13 cellular contexts compared by ENCODE assay signal in the genomic region with DNA sequence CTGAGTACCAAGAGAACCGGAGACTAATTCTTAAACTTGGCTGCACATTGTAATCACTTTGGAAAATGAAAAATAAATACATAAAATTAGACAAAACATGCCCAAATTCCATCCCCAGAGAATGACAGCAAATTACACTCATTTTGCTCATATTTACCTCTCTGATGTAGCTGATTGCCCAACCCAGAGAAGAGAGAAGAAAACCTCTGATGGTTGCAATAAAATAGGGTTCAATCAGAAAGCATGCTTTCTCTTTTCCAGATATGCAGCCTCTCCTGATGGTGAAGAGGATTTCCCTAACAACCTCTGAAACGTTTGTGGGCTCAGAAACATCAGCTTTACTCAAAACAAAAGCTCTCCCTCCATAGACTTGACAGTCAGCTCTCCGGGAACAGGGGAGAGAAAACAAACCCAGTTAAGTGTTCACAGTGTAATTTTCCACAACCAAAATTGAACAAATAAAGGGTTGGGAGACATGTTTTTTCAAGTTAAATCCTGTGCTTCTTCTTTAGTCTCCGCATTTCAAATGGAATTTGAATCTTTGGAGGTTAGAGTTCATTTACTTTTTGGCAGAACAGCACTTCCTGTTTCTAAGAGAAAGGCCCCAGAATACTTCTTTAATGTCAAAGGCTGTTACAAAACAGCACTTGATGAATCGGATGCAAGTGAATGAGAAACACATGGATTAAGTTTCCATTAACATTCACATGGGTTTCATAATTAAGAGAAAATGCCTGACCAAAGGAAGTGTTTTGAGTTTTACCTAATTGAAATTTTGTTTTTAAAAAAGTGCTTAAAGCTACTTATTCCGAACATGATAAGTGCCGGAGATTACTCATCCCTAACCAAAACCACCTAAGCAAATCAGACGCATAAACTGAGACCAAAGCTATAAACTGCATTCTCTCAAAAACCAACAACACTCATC.
DNase-seq lines count a peak whose midpoint lies in the region; ATAC-seq, FAIRE-seq and TF ChIP-seq lines count a peak whose summit lies in the region.
"Had no signal": no experiment of that assay in that cellular context is flagged by ENCODE, and none has a peak within 500 bp of the region (broad histone marks: within the 10 kb centered on the region; RNA-seq: fewer than 3 reads in every experiment).

No MANE protein-coding gene starts in this region.

- no peak overlapping the region for H2BK20ac ChIP-seq in H9 (ENCODE audit: low read depth, low read length, poor library complexity, severe bottlenecking)

- H2AFZ ChIP-seq in H9 (ENCODE audit: low read length) = peak overlapping the region; percentile 3

- no peak overlapping the region for H2BK120ac ChIP-seq in H9 (ENCODE audit: low read depth, low read length, poor library complexity, severe bottlenecking)

- no peak overlapping the region for H3K4me3 ChIP-seq in astrocyte of the cerebellum (ENCODE audit: low read depth, low read length)
- no peak overlapping the region for H3K4me3 ChIP-seq in thymus (ENCODE audit: low read length)

- TF ChIP-seq CTCF in H9 (conservative IDR thresholded peaks at IDR 0.05) (no peak), astrocyte of the cerebellum (IDR thresholded peaks at IDR 0.05; ENCODE audit: low read depth, low read length, missing control alignments) (no peak)

- H2BK5ac ChIP-seq in H9 (ENCODE audit: insufficient read length, low read length) = no peak overlapping the region

- H3K79me1 ChIP-seq in H9 (ENCODE audit: insufficient read depth, low read depth, low read length, poor library complexity, severe bottlenecking) = no peaks in the 10 kb centered on the region

- no peak overlapping the region for H3K23ac ChIP-seq in H9 (ENCODE audit: insufficient read length, low read depth, low read length)

- FAIRE-seq in GM12892 (lab: Jason Lieb, UNC) = no peak
- FAIRE-seq: colon, keratinocyte had no signal

- no peak for ATAC-seq in HG02763 (IDR thresholded peaks at IDR 0.05; ENCODE audit: unreplicated experiment)

- H3K9me3 ChIP-seq in H9 (ENCODE audit: control insufficient read depth, low read depth, low read length) (no peaks in the 10 kb centered on the region), thymus (ENCODE audit: control insufficient read depth) (no peaks in the 10 kb centered on the region)

- H3K56ac ChIP-seq in H9 (ENCODE audit: insufficient read length, low read depth, low read length) = no peak overlapping the region

- peaks cover 5% of the 10 kb centered on the region; the same call in 1 of the 2 replicates for H3K4me1 ChIP-seq in H9 (ENCODE audit: insufficient read depth, low read length)
- no peaks in the 10 kb centered on the region for H3K4me1 ChIP-seq in thymus (ENCODE audit: control insufficient read depth, insufficient read depth, low read length)

- H4K8ac ChIP-seq in H9 (replicated peaks; ENCODE audit: insufficient read length, low read depth, low read length) = no peak overlapping the region

- no peaks in the 10 kb centered on the region for H3K27me3 Mint-ChIP-seq in H9 (ENCODE audit: low read depth)

- H3K4me1 Mint-ChIP-seq in H9 = peaks cover 33% of the 10 kb centered on the region in 2 experiments

- H3K9ac ChIP-seq in H9 (ENCODE audit: extremely low read depth, insufficient read length, low read length) = no peak overlapping the region

- no peak for TF ChIP-seq POLR2A in GM12892 (IDR thresholded peaks at IDR 0.05; ENCODE audit: low read depth, low read length)

- no peaks in the 10 kb centered on the region; a peak in 1 of 5 replicates for H3K9me3 Mint-ChIP-seq in H9

- in situ Hi-C loops in astrocyte of the cerebellum (cut with HindIII; ENCODE audit: low sequenced_read_pairs) = no loop called here

- no peak overlapping the region for H3T11ph ChIP-seq in H9 (ENCODE audit: low read length)

- no CpG with 5 or more reads among the region's 8 CpGs for WGBS in H9 (ENCODE audit: extremely low coverage, insufficient read length, low lambda C conversion rate)
- WGBS in thymus = 74% methylated on average over 8 of the region's 8 CpGs

- no peak overlapping the region for H3K14ac ChIP-seq in H9 (ENCODE audit: insufficient read depth, low read length)

- H2AK5ac ChIP-seq in H9 (ENCODE audit: insufficient read length, low read length) = no peak overlapping the region

- H4K5ac ChIP-seq in H9 (ENCODE audit: insufficient read length, low read depth, low read length) = no peak overlapping the region

- no peaks in the 10 kb centered on the region for H3K27me3 ChIP-seq in H9 (ENCODE audit: insufficient read depth, low read length)
- no peaks in the 10 kb centered on the region for H3K27me3 ChIP-seq in thymus (ENCODE audit: control insufficient read depth, insufficient read depth)

- H3K18ac ChIP-seq in H9 (ENCODE audit: insufficient read length, low read depth, low read length) = no peak overlapping the region

- H4K20me1 ChIP-seq in H9 (ENCODE audit: control insufficient read depth, insufficient read depth, insufficient read length) = no peaks in the 10 kb centered on the region

- no peak overlapping the region for H4K91ac ChIP-seq in H9 (ENCODE audit: insufficient read length, low read depth, low read length)

- H3K27ac ChIP-seq in H9 (ENCODE audit: insufficient read length, low read depth, low read length) = no peak overlapping the region
- H3K27ac ChIP-seq in thymus (ENCODE audit: low read depth) = peak overlapping the region; percentile 70

- peak overlapping the region in 1 of 2 experiments; percentile 18; a peak in 1 of 5 replicates for H3K4me3 Mint-ChIP-seq in H9

- H3K36me3 ChIP-seq in thymus (ENCODE audit: control insufficient read depth, insufficient read depth) = no peaks in the 10 kb centered on the region

- H3K79me2 ChIP-seq in H9 (ENCODE audit: insufficient read depth, low read length) = no peaks in the 10 kb centered on the region

- H2BK12ac ChIP-seq in H9 (ENCODE audit: insufficient read length, low read depth, low read length) = no peak overlapping the region

- no peak for DNase-seq in H9
- DNase-seq in astrocyte of the cerebellum (ENCODE audit: low read depth) = peak; percentile 45
- peak; percentile 77 for DNase-seq in kidney glomerular epithelial cell (lab: John Stamatoyannopoulos, UW)
- no peak for DNase-seq in GM12892 (ENCODE audit: insufficient read length)
- no peak for DNase-seq in SW480 (ENCODE audit: low spot score)
- no peak for DNase-seq in NCI-H146 (lab: John Stamatoyannopoulos, UW)
- DNase-seq: activated CD8-positive, alpha-beta memory T cell treated with anti-CD3 and anti-CD28 coated beads, Interleukin-2, amount 50 U/mL, for 48 hours; NCI-H1417 treated with DMSO at 0.1 percent for 48 hours; stimulated activated CD4-positive, alpha-beta T cell treated with anti-CD3 and anti-CD28 coated beads, Interleukin-2, amount 100 ng/mL, for 48 hours had no signal

- no peaks in the 10 kb centered on the region for H3K23me2 ChIP-seq in H9 (ENCODE audit: insufficient read length, low read depth, low read length, poor library complexity, severe bottlenecking)

- H3K27ac Mint-ChIP-seq in H9 = peak overlapping the region; percentile 24 to 76 (median 70); a peak in 4 of 7 replicates

- H3K4ac ChIP-seq in H9 (ENCODE audit: low read depth, low read length) = no peak overlapping the region

- no peaks in the 10 kb centered on the region; a peak in 1 of 7 replicates for H3K36me3 Mint-ChIP-seq in H9 (ENCODE audit: insufficient read depth in 1 of 3, low read depth in 3 of 3)

- H2BK15ac ChIP-seq in H9 (ENCODE audit: low read depth, low read length) = no peak overlapping the region

- H3K4me2 ChIP-seq in H9 (ENCODE audit: insufficient read depth, insufficient read length, low read length) = no peak overlapping the region

Comparison
In these comparisons a context has a peak if more than half of its experiments do, and no peak if none do; other contexts are left out.
1. DNase-seq: peak in astrocyte of the cerebellum (single experiment) and kidney glomerular epithelial cell (single experiment); none in H9 (single experiment), GM12892 (single experiment), SW480 (single experiment) and NCI-H146 (single experiment).